In genomic region chr5:150391064-150391834, GRCh38 we compare ENCODE assay signal across 27 cellular contexts.
"Had no signal": no experiment of that assay in that cellular context is flagged by ENCODE, and none has a peak within 500 bp of the region (broad histone marks: within the 10 kb centered on the region; RNA-seq: fewer than 3 reads in every experiment).

No MANE protein-coding gene starts in this region.

- H3K36me3 ChIP-seq: ovary had no signal

- H3K4me1 Mint-ChIP-seq: endodermal cell, nephron had no signal

- H3K27me3 Mint-ChIP-seq: dendritic cell treated with granulocyte-macrophage colony-stimulating factor and Interleukin-4, amounts not matched to agents 40 ng/mL and 50 ng/mL, for 4 days; progenitor cell of endocrine pancreas had no signal

- H3K4me3 ChIP-seq: breast epithelium, heart right ventricle, lower lobe of right lung, mucosa of descending colon, ovary, right lobe of liver, tibial nerve had no signal

- H3K27me3 ChIP-seq: breast epithelium, foreskin keratinocyte, heart right ventricle, neutrophil, ovary, right lobe of liver, tibial nerve had no signal

- H3K4me1 ChIP-seq: breast epithelium, heart right ventricle, lower lobe of right lung, right lobe of liver, tibial nerve had no signal

- H3K4me3 Mint-ChIP-seq: activated naive CD4-positive, alpha-beta T cell treated with anti-CD3 and anti-CD28 coated beads for 36 hours; dendritic cell treated with granulocyte-macrophage colony-stimulating factor and Interleukin-4, amounts not matched to agents 40 ng/mL and 50 ng/mL, for 4 days; endodermal cell; nephron had no signal

- H3K27ac Mint-ChIP-seq: activated naive CD4-positive, alpha-beta T cell treated with anti-CD3 and anti-CD28 coated beads for 36 hours; dendritic cell treated with granulocyte-macrophage colony-stimulating factor and Interleukin-4, amounts not matched to agents 40 ng/mL and 50 ng/mL, for 4 days; endodermal cell; nephron; progenitor cell of endocrine pancreas had no signal

- H3K9me3 ChIP-seq: breast epithelium, heart right ventricle, lower lobe of right lung, mucosa of descending colon, neutrophil, ovary, right lobe of liver, tibial nerve had no signal

- H3K9me3 Mint-ChIP-seq: activated naive CD4-positive, alpha-beta T cell treated with anti-CD3 and anti-CD28 coated beads for 36 hours; dendritic cell treated with granulocyte-macrophage colony-stimulating factor and Interleukin-4, amounts not matched to agents 40 ng/mL and 50 ng/mL, for 4 days; endodermal cell; nephron had no signal

- DNase-seq: activated CD4-positive, alpha-beta T cell treated with anti-CD3 and anti-CD28 coated beads for 48 hours; activated CD4-positive, alpha-beta T cell treated with anti-CD3 and anti-CD28 coated beads, Interleukin-2, amount 50 U/mL, for 48 hours; activated CD8-positive, alpha-beta memory T cell treated with anti-CD3 and anti-CD28 coated beads for 24 hours; activated CD8-positive, alpha-beta memory T cell treated with anti-CD3 and anti-CD28 coated beads, Interleukin-2, amount 50 U/mL, for 4 hours; activated effector memory CD4-positive, alpha-beta T cell treated with Interleukin-2 at 50 U/mL for 16 hours; activated naive CD4-positive, alpha-beta T cell treated with anti-CD3 and anti-CD28 coated beads for 36 hours; activated T-cell treated with anti-CD3 and anti-CD28 coated beads, Interleukin-2, amount 50 U/mL, for 48 hours; central memory CD4-positive, alpha-beta T cell; endodermal cell; foreskin keratinocyte; heart right ventricle; lower lobe of right lung; mucosa of descending colon; ovary; right lobe of liver; stimulated activated CD4-positive, alpha-beta T cell treated with anti-CD3 and anti-CD28 coated beads, Interleukin-2, amount 100 ng/mL, for 48 hours; T1000; WERI-Rb-1 had no signal

- ATAC-seq: activated CD4-positive, CD25-positive, alpha-beta regulatory T cell treated with anti-CD3 and anti-CD28 coated beads, Interleukin-2, amount 50 U/mL, for 24 hours; esophagus mucosa; foreskin keratinocyte; heart right ventricle; left lobe of liver; lower lobe of right lung; mucosa of descending colon; right lobe of liver had no signal

- H3K27ac ChIP-seq: breast epithelium, foreskin keratinocyte, heart right ventricle, lower lobe of right lung, neutrophil, ovary, right lobe of liver, tibial nerve, WERI-Rb-1 had no signal
